9 cellular contexts compared by ENCODE assay signal in genomic region chr19:4375164-4375619, GRCh38. TPM values are rescaled to one million over a fixed set of nuclear protein-coding genes. Genes with fewer than 3 reads are reported as not detected.
DNase-seq lines count a peak whose midpoint lies in the region; ATAC-seq, FAIRE-seq and TF ChIP-seq lines count a peak whose summit lies in the region.
"Had no signal": no experiment of that assay in that cellular context is flagged by ENCODE, and none has a peak within 500 bp of the region (broad histone marks: within the 10 kb centered on the region; RNA-seq: fewer than 3 reads in every experiment).

No MANE protein-coding gene starts in this region.

- no peak for ATAC-seq in activated CD8-positive, alpha-beta T cell treated with anti-CD3 and anti-CD28 coated beads for 36 hours
- ATAC-seq in activated CD8-positive, alpha-beta T cell treated with anti-CD3 and anti-CD28 coated beads, Interleukin-2, amount 10 ng/mL, durations not matched to agents 7 days and 5 days = no peak
- ATAC-seq in right lobe of liver (no peak), upper lobe of right lung (peak; percentile 50)

- no peak for TF ChIP-seq POLR2A in right lobe of liver (IDR thresholded peaks at IDR 0.05)

- peak overlapping the region; percentile 48 for H3K27ac Mint-ChIP-seq in activated CD8-positive, alpha-beta T cell treated with anti-CD3 and anti-CD28 coated beads for 36 hours
- H3K27ac Mint-ChIP-seq in activated CD8-positive, alpha-beta T cell treated with anti-CD3 and anti-CD28 coated beads, Interleukin-2, amount 10 ng/mL, durations not matched to agents 7 days and 5 days = no peak overlapping the region
- H3K27ac Mint-ChIP-seq in astrocyte (ENCODE audit: unreplicated experiment) = no peak overlapping the region

- H3K27me3 ChIP-seq in astrocyte (ENCODE audit: insufficient read depth, low read length) (no peaks in the 10 kb centered on the region), right lobe of liver (no peaks in the 10 kb centered on the region), upper lobe of right lung (no peaks in the 10 kb centered on the region)

- peaks cover 63% of the 10 kb centered on the region for H3K4me1 Mint-ChIP-seq in activated CD8-positive, alpha-beta T cell treated with anti-CD3 and anti-CD28 coated beads for 36 hours (ENCODE audit: low read depth)
- peaks cover 89% of the 10 kb centered on the region for H3K4me1 Mint-ChIP-seq in activated CD8-positive, alpha-beta T cell treated with anti-CD3 and anti-CD28 coated beads, Interleukin-2, amount 10 ng/mL, durations not matched to agents 7 days and 5 days (ENCODE audit: low read depth)
- H3K4me1 Mint-ChIP-seq in astrocyte (ENCODE audit: low read depth, unreplicated experiment) = peaks cover 42% of the 10 kb centered on the region

- intact Hi-C loops in activated CD8-positive, alpha-beta T cell treated with anti-CD3 and anti-CD28 coated beads for 36 hours (cut with micrococcal nuclease) = no loop called here
- intact Hi-C loops in right lobe of liver (cut with DNase I) (no loop called here), upper lobe of right lung (cut with DNase I) (no loop called here)

- peak overlapping the region; percentile 55 for H3K4me2 ChIP-seq in astrocyte (ENCODE audit: low read length)

- peaks cover 16% of the 10 kb centered on the region for H3K36me3 Mint-ChIP-seq in activated CD8-positive, alpha-beta T cell treated with anti-CD3 and anti-CD28 coated beads for 36 hours (ENCODE audit: low read depth)
- H3K36me3 Mint-ChIP-seq in activated CD8-positive, alpha-beta T cell treated with anti-CD3 and anti-CD28 coated beads, Interleukin-2, amount 10 ng/mL, durations not matched to agents 7 days and 5 days (ENCODE audit: low read depth) = peaks cover 29% of the 10 kb centered on the region
- H3K36me3 Mint-ChIP-seq in astrocyte (ENCODE audit: low read depth, unreplicated experiment) = peaks cover 13% of the 10 kb centered on the region

- H3K9me3 ChIP-seq in astrocyte (ENCODE audit: insufficient read depth, low read depth, low read length) (no peaks in the 10 kb centered on the region), right lobe of liver (no peaks in the 10 kb centered on the region), upper lobe of right lung (no peaks in the 10 kb centered on the region)

- H4K20me1 ChIP-seq in astrocyte (ENCODE audit: insufficient read depth, low read length) = peaks cover 97% of the 10 kb centered on the region

- H2AFZ ChIP-seq in astrocyte (ENCODE audit: low read depth, low read length) = no peak overlapping the region

- no peak for DNase-seq in activated CD8-positive, alpha-beta T cell treated with anti-CD3 and anti-CD28 coated beads for 36 hours
- no peak for DNase-seq in activated CD8-positive, alpha-beta T cell treated with anti-CD3 and anti-CD28 coated beads, Interleukin-2, amount 10 ng/mL, durations not matched to agents 7 days and 5 days
- DNase-seq in astrocyte (ENCODE audit: low read depth) (no peak), right lobe of liver (peak in 1 of 3 donors; percentile 48), upper lobe of right lung (peak; percentile 83), NCI-H345 (lab: John Stamatoyannopoulos, UW) (no peak), KG1 (lab: John Stamatoyannopoulos, UW) (no peak)
- no peak for DNase-seq in activated CD4-positive, alpha-beta T cell treated with anti-CD3 and anti-CD28 coated beads, Interleukin-2, amount 50 U/mL, for 48 hours

- CTCF ChIA-PET in activated CD8-positive, alpha-beta T cell treated with anti-CD3 and anti-CD28 coated beads for 36 hours (lab: Charles Lee) = interaction anchor here (1.6 to 2.2 kb wide), 2 partner anchors 23 to 108 kb away, joined by 4 to 7 read pairs; no protein-coding TSS in a partner anchor
- CTCF ChIA-PET in activated CD8-positive, alpha-beta T cell treated with anti-CD3 and anti-CD28 coated beads, Interleukin-2, amount 10 ng/mL, durations not matched to agents 7 days and 5 days (lab: Charles Lee) = interaction anchor here (1.0 kb wide), 1 partner anchor 25 kb away, joined by 4 read pairs; the partner anchor contains the start of gene SH3GL1

- POLR2A ChIA-PET in activated CD8-positive, alpha-beta T cell treated with anti-CD3 and anti-CD28 coated beads for 36 hours (lab: Charles Lee) = interaction anchor here (0.6 to 1.5 kb wide), 7 partner anchors 10 to 95 kb away, joined by 3 to 5 read pairs (median 3); partner anchors contain the start of gene SH3GL1
- POLR2A ChIA-PET in activated CD8-positive, alpha-beta T cell treated with anti-CD3 and anti-CD28 coated beads, Interleukin-2, amount 10 ng/mL, durations not matched to agents 7 days and 5 days (lab: Charles Lee) = no interaction called here

- peak overlapping the region; percentile 56 for H3K9ac ChIP-seq in astrocyte (ENCODE audit: low read length)

- H3K27ac ChIP-seq in astrocyte (ENCODE audit: low read depth, low read length) (peak overlapping the region; percentile 74), right lobe of liver (peak overlapping the region; percentile 13 to 79 (median 60)), upper lobe of right lung (peak overlapping the region; percentile 83)
- H3K27ac ChIP-seq: C4-2B had no signal

- no peaks in the 10 kb centered on the region for H3K36me3 ChIP-seq in astrocyte (ENCODE audit: insufficient read depth, low read length)
- H3K36me3 ChIP-seq in right lobe of liver = peaks cover 0 to 6% (median 0%) of the 10 kb centered on the region in 4 donors
- no peaks in the 10 kb centered on the region for H3K36me3 ChIP-seq in upper lobe of right lung

- no peak overlapping the region for H3K4me3 ChIP-seq in astrocyte (ENCODE audit: insufficient read depth, low read depth, low read length)
- no peak overlapping the region for H3K4me3 ChIP-seq in right lobe of liver
- no peak overlapping the region for H3K4me3 ChIP-seq in upper lobe of right lung

- H3K4me3 Mint-ChIP-seq in activated CD8-positive, alpha-beta T cell treated with anti-CD3 and anti-CD28 coated beads for 36 hours = no peak overlapping the region
- no peak overlapping the region for H3K4me3 Mint-ChIP-seq in activated CD8-positive, alpha-beta T cell treated with anti-CD3 and anti-CD28 coated beads, Interleukin-2, amount 10 ng/mL, durations not matched to agents 7 days and 5 days
- H3K4me3 Mint-ChIP-seq in astrocyte (ENCODE audit: unreplicated experiment) = peak overlapping the region; percentile 27

- H3K79me2 ChIP-seq in astrocyte (ENCODE audit: insufficient read depth, low read length) = peaks cover 99% of the 10 kb centered on the region

- WGBS in right lobe of liver (ENCODE audit: insufficient coverage, low coverage, low lambda C conversion rate, missing lambda C conversion rate) = 50% methylated on average over 2 of the region's 8 CpGs

- H3K4me1 ChIP-seq in astrocyte (ENCODE audit: insufficient read depth, low read length) = peaks cover 54% of the 10 kb centered on the region
- peaks cover 4 to 42% (median 18%) of the 10 kb centered on the region in 4 donors for H3K4me1 ChIP-seq in right lobe of liver
- peaks cover 94% of the 10 kb centered on the region for H3K4me1 ChIP-seq in upper lobe of right lung

- no peaks in the 10 kb centered on the region for H3K27me3 Mint-ChIP-seq in activated CD8-positive, alpha-beta T cell treated with anti-CD3 and anti-CD28 coated beads for 36 hours
- H3K27me3 Mint-ChIP-seq in activated CD8-positive, alpha-beta T cell treated with anti-CD3 and anti-CD28 coated beads, Interleukin-2, amount 10 ng/mL, durations not matched to agents 7 days and 5 days (ENCODE audit: low read depth) = no peaks in the 10 kb centered on the region
- H3K27me3 Mint-ChIP-seq in astrocyte (ENCODE audit: low read depth, unreplicated experiment) = no peaks in the 10 kb centered on the region

- H3K9me3 Mint-ChIP-seq in activated CD8-positive, alpha-beta T cell treated with anti-CD3 and anti-CD28 coated beads for 36 hours = no peaks in the 10 kb centered on the region
- no peaks in the 10 kb centered on the region for H3K9me3 Mint-ChIP-seq in activated CD8-positive, alpha-beta T cell treated with anti-CD3 and anti-CD28 coated beads, Interleukin-2, amount 10 ng/mL, durations not matched to agents 7 days and 5 days (ENCODE audit: insufficient read depth)
- H3K9me3 Mint-ChIP-seq in astrocyte (ENCODE audit: unreplicated experiment) = no peaks in the 10 kb centered on the region

- TF ChIP-seq CTCF in activated CD8-positive, alpha-beta T cell treated with anti-CD3 and anti-CD28 coated beads for 36 hours (IDR thresholded peaks at IDR 0.05) = no peak
- no peak for TF ChIP-seq CTCF in astrocyte (IDR thresholded peaks at IDR 0.05; ENCODE audit: insufficient read depth, low read depth, low read length)
- no peak for TF ChIP-seq CTCF in right lobe of liver (IDR thresholded peaks at IDR 0.05)
- TF ChIP-seq CTCF in upper lobe of right lung (IDR thresholded peaks at IDR 0.05) = no peak

- no peak for FAIRE-seq in astrocyte (lab: Jason Lieb, UNC)

RNA-seq across cellular contexts. Expression of gene SH3GL1, which starts 25.2 kb away (rescaled TPM):
- 10 to 100 TPM; 53.1 to 59.2 TPM for total RNA-seq in activated CD8-positive, alpha-beta T cell treated with anti-CD3 and anti-CD28 coated beads for 36 hours
- 10 to 100 TPM; 65.1 to 67.9 TPM for total RNA-seq in activated CD8-positive, alpha-beta T cell treated with anti-CD3 and anti-CD28 coated beads, Interleukin-2, amount 10 ng/mL, durations not matched to agents 7 days and 5 days
- total RNA-seq in astrocyte (101 and 102 TPM in 2 replicates), right lobe of liver (10 to 100 TPM; 22.6 to 47.7 (median 25.2) TPM), upper lobe of right lung (47.6 TPM)

RNA-seq across cellular contexts. Expression of gene CHAF1A, which starts 27.2 kb away (rescaled TPM):
- total RNA-seq in activated CD8-positive, alpha-beta T cell treated with anti-CD3 and anti-CD28 coated beads for 36 hours = 10 to 100 TPM; 78.3 to 80.5 TPM
- 100 to 1,000 TPM in 1 of 2 experiments, 10 to 100 TPM in 1; 95.3 to 104 TPM for total RNA-seq in activated CD8-positive, alpha-beta T cell treated with anti-CD3 and anti-CD28 coated beads, Interleukin-2, amount 10 ng/mL, durations not matched to agents 7 days and 5 days
- total RNA-seq in astrocyte = 7.2 and 8.5 TPM in 2 replicates
- total RNA-seq in right lobe of liver = 1 to 10 TPM; 3.1 to 9.2 (median 3.5) TPM
- total RNA-seq in upper lobe of right lung = 10.8 TPM

RNA-seq across cellular contexts. Expression of gene MPND, which starts 31.8 kb away (rescaled TPM):
- 10 to 100 TPM; 15.5 to 16.6 TPM for total RNA-seq in activated CD8-positive, alpha-beta T cell treated with anti-CD3 and anti-CD28 coated beads for 36 hours
- 10 to 100 TPM; 26.0 to 27.6 TPM for total RNA-seq in activated CD8-positive, alpha-beta T cell treated with anti-CD3 and anti-CD28 coated beads, Interleukin-2, amount 10 ng/mL, durations not matched to agents 7 days and 5 days
- total RNA-seq in astrocyte = 10.3 and 14.7 TPM in 2 replicates
- total RNA-seq in right lobe of liver = 10 to 100 TPM in 5 of 6 experiments, 1 to 10 TPM in 1; 6.4 to 21.7 (median 19.6) TPM
- total RNA-seq in upper lobe of right lung = 29.3 TPM

RNA-seq across cellular contexts. Expression of gene STAP2, which starts 36.6 kb away (rescaled TPM):
- total RNA-seq in activated CD8-positive, alpha-beta T cell treated with anti-CD3 and anti-CD28 coated beads for 36 hours = 10 to 100 TPM in 1 of 2 experiments, 1 to 10 TPM in 1; 9.6 to 14.6 TPM
- 10 to 100 TPM; 14.3 to 16.5 TPM for total RNA-seq in activated CD8-positive, alpha-beta T cell treated with anti-CD3 and anti-CD28 coated beads, Interleukin-2, amount 10 ng/mL, durations not matched to agents 7 days and 5 days
- 1.8 and 5.3 TPM in 2 replicates for total RNA-seq in astrocyte
- total RNA-seq in right lobe of liver = 10 to 100 TPM; 21.4 to 51.5 (median 43.0) TPM
- 16.1 TPM for total RNA-seq in upper lobe of right lung
